In genomic region chr2:231480781-231481180, GRCh38 we compare ENCODE assay signal across 36 cellular contexts. TPM values are rescaled to one million over a fixed set of nuclear protein-coding genes. Genes with fewer than 3 reads are reported as not detected.
"Had no signal": no experiment of that assay in that cellular context is flagged by ENCODE, and none has a peak within 500 bp of the region (broad histone marks: within the 10 kb centered on the region; RNA-seq: fewer than 3 reads in every experiment).

No MANE protein-coding gene starts in this region.

- H3K79me2 ChIP-seq: parathyroid adenoma had no signal

- H3K9ac ChIP-seq: neural progenitor cell, parathyroid adenoma had no signal

- H3K36me3 ChIP-seq: left lung, lower lobe of right lung, neural progenitor cell, neutrophil, right atrium auricular region, right lobe of liver, stomach, suprapubic skin, thoracic aorta, tibial artery, upper lobe of right lung had no signal

- H3K27ac Mint-ChIP-seq: immature natural killer cell, mesothelial cell of epicardium, natural killer cell, nephron progenitor cell, neural progenitor cell, progenitor cell of endocrine pancreas had no signal

- H3K9me3 ChIP-seq: left lung, lower lobe of right lung, neutrophil, right atrium auricular region, right lobe of liver, stomach, suprapubic skin, thoracic aorta, tibial artery, upper lobe of right lung had no signal

- DNase-seq: hypothalamus; immature natural killer cell; kidney; left colon; left lung; lower lobe of right lung; mammary epithelial cell; mesenchymal stem cell; naive B cell; natural killer cell; nephron progenitor cell; occipital lobe; right lobe of liver; stimulated activated CD4-positive, alpha-beta T cell treated with anti-CD3 and anti-CD28 coated beads, Interleukin-12 subunit alpha, Interleukin-12 subunit beta, amount 100 ng/mL, for 4 hours; stimulated activated CD4-positive, alpha-beta T cell treated with anti-CD3 and anti-CD28 coated beads, Interleukin-15, amount 100 ng/mL, for 24 hours; stimulated activated CD4-positive, alpha-beta T cell treated with anti-CD3 and anti-CD28 coated beads, Interleukin-2, amount 100 ng/mL, for 24 hours; stimulated activated CD4-positive, alpha-beta T cell treated with anti-CD3 and anti-CD28 coated beads, Interleukin-4, amount 100 ng/mL, for 1 hour; stimulated activated naive B cell treated with anti-CD40 and anti-IgM and Interleukin-4, amounts not matched to agents 10 μg/mL and 1 μg/mL and 100 μg/mL, for 72 hours; stimulated activated naive CD8-positive, alpha-beta T cell treated with anti-CD3 and anti-CD28 coated beads, Interleukin-15, Interleukin-2, amounts not matched to agents 100 U/mL and 50 U/mL, for 24 hours; stomach; tibial artery; trophoblast cell had no signal

- ATAC-seq: left colon; left lung; lower lobe of right lung; natural killer cell; right lobe of liver; stimulated activated naive B cell treated with anti-CD40 and anti-IgM and Interleukin-4, amounts not matched to agents 10 μg/mL and 1 μg/mL and 100 μg/mL, for 72 hours; stimulated activated naive CD8-positive, alpha-beta T cell treated with anti-CD3 and anti-CD28 coated beads, Interleukin-15, Interleukin-2, amounts not matched to agents 100 U/mL and 50 U/mL, for 24 hours; upper lobe of right lung had no signal

- FAIRE-seq: islet of Langerhans, kidney, urothelium cell line had no signal

- H2AFZ ChIP-seq: neural progenitor cell, parathyroid adenoma had no signal

- H3K27me3 Mint-ChIP-seq: naive B cell; stimulated activated naive B cell treated with anti-CD40 and anti-IgM and Interleukin-4, amounts not matched to agents 10 μg/mL and 1 μg/mL and 100 μg/mL, for 72 hours had no signal

- H3K27ac ChIP-seq: left lung, lower lobe of right lung, neural progenitor cell, neutrophil, parathyroid adenoma, right atrium auricular region, right lobe of liver, stomach, suprapubic skin, thoracic aorta, tibial artery, upper lobe of right lung had no signal

- H3K4me3 ChIP-seq: left lung, lower lobe of right lung, neural progenitor cell, right atrium auricular region, right lobe of liver, smooth muscle cell, stomach, suprapubic skin, thoracic aorta, tibial artery, upper lobe of right lung had no signal

- H3K4me1 ChIP-seq: neural progenitor cell, parathyroid adenoma, right lobe of liver, upper lobe of right lung had no signal

- H3K9me3 Mint-ChIP-seq: immature natural killer cell; mesothelial cell of epicardium; naive B cell; natural killer cell; nephron progenitor cell; neural progenitor cell; stimulated activated naive B cell treated with anti-CD40 and anti-IgM and Interleukin-4, amounts not matched to agents 10 μg/mL and 1 μg/mL and 100 μg/mL, for 72 hours had no signal

- H3K4me3 Mint-ChIP-seq: mesothelial cell of epicardium; natural killer cell; nephron progenitor cell; neural progenitor cell; stimulated activated naive B cell treated with anti-CD40 and anti-IgM and Interleukin-4, amounts not matched to agents 10 μg/mL and 1 μg/mL and 100 μg/mL, for 72 hours had no signal

- H3K36me3 Mint-ChIP-seq: immature natural killer cell, mesothelial cell of epicardium, naive B cell, natural killer cell, neural progenitor cell had no signal

- H3K4me1 Mint-ChIP-seq: mesothelial cell of epicardium had no signal

- H3K27me3 ChIP-seq: left lung, neural progenitor cell, neutrophil, right atrium auricular region, right lobe of liver, stomach, suprapubic skin, tibial artery, upper lobe of right lung had no signal

- H3K4me2 ChIP-seq: neural progenitor cell, smooth muscle cell had no signal

RNA-seq across cellular contexts. Expression of gene NMUR1, which starts 49.5 kb away (rescaled TPM):
- total RNA-seq: mammary epithelial cell, occipital lobe, osteocyte, progenitor cell of endocrine pancreas, pulmonary artery endothelial cell, smooth muscle cell had no signal
- polyA plus RNA-seq: mammary epithelial cell, smooth muscle cell had no signal
